Comparison of ENCODE assay signal across 9 cellular contexts in genomic region chr10:124152139-124152780, GRCh38. TPM values are rescaled to one million over a fixed set of nuclear protein-coding genes. Genes with fewer than 3 reads are reported as not detected.
DNase-seq lines count a peak whose midpoint lies in the region; ATAC-seq and TF ChIP-seq lines count a peak whose summit lies in the region.
"Had no signal": no experiment of that assay in that cellular context is flagged by ENCODE, and none has a peak within 500 bp of the region (broad histone marks: within the 10 kb centered on the region; RNA-seq: fewer than 3 reads in every experiment).

No MANE protein-coding gene starts in this region.

- H3K27me3 ChIP-seq in layer of hippocampus (ENCODE audit: control insufficient read depth, insufficient read depth, low read length) (no peaks in the 10 kb centered on the region), upper lobe of left lung (no peaks in the 10 kb centered on the region)
- H3K27me3 ChIP-seq: suprapubic skin had no signal

- ATAC-seq in upper lobe of left lung (ENCODE audit: low FRiP score in 2 of 2) (peak; percentile 66 to 91), HG02840 (IDR thresholded peaks at IDR 0.05; ENCODE audit: low FRiP score, unreplicated experiment) (no peak), GM18873 (IDR thresholded peaks at IDR 0.05; ENCODE audit: low FRiP score, unreplicated experiment) (no peak)

- no peaks in the 10 kb centered on the region for H3K9me3 ChIP-seq in upper lobe of left lung
- H3K9me3 ChIP-seq: suprapubic skin had no signal

- peaks cover 25 to 45% (median 32%) of the 10 kb centered on the region in 4 donors for H3K4me1 ChIP-seq in upper lobe of left lung

- DNase-seq in NCI-H2081 (lab: John Stamatoyannopoulos, UW) (peak; percentile 32 to 59), NCI-H2081 treated with DMSO at 0.1 percent for 48 hours (lab: John Stamatoyannopoulos, UW) (no peak), astrocyte of the spinal cord (ENCODE audit: low read depth, low spot score) (peak; percentile 81), upper lobe of left lung (peak; percentile 71)
- DNase-seq in stimulated activated CD4-positive, alpha-beta T cell treated with anti-CD3 and anti-CD28 coated beads, Interleukin-2, amount 100 ng/mL, for 24 hours = no peak

- TF ChIP-seq CTCF in astrocyte of the spinal cord (IDR thresholded peaks at IDR 0.05; ENCODE audit: low read depth, low read length) = no peak
- TF ChIP-seq CTCF in upper lobe of left lung (IDR thresholded peaks at IDR 0.05) = no peak

- no peak for TF ChIP-seq EP300 in upper lobe of left lung (IDR thresholded peaks at IDR 0.05)

- H3K27ac ChIP-seq in layer of hippocampus (ENCODE audit: low read depth, low read length) = peak overlapping the region; percentile 30
- H3K27ac ChIP-seq in upper lobe of left lung = peak overlapping the region; percentile 37 to 87 (median 79)
- H3K27ac ChIP-seq: suprapubic skin had no signal

- 52 to 81% methylated on average over 14 to 25 of the region's 25 CpGs for WGBS in upper lobe of left lung, 2 donors

- no peaks in the 10 kb centered on the region for H3K36me3 ChIP-seq in upper lobe of left lung
- H3K36me3 ChIP-seq: suprapubic skin had no signal

- H3K4me3 ChIP-seq in astrocyte of the spinal cord (ENCODE audit: low read depth, low read length) = no peak overlapping the region
- peak overlapping the region in 1 of 4 donors; percentile 11 for H3K4me3 ChIP-seq in upper lobe of left lung
- H3K4me3 ChIP-seq: suprapubic skin had no signal

- in situ Hi-C loops in astrocyte of the spinal cord (cut with HindIII; ENCODE audit: low sequenced_read_pairs) = no loop called here

- TF ChIP-seq POLR2A in upper lobe of left lung (IDR thresholded peaks at IDR 0.05) = peak in 1 of 4 donors; percentile 21

RNA-seq across cellular contexts. Expression of gene CHST15, which starts 58.9 kb away (rescaled TPM):
- total RNA-seq in upper lobe of left lung = 10 to 100 TPM; 16.1 to 54.5 (median 27.3) TPM

Comparison
In these comparisons a context has a peak if more than half of its experiments do, and no peak if none do; other contexts are left out.
1. DNase-seq: peak in NCI-H2081 (2 of 2), astrocyte of the spinal cord (single experiment) and upper lobe of left lung (2 of 2); none in NCI-H2081 treated with DMSO at 0.1 percent for 48 hours (single experiment) and stimulated activated CD4-positive, alpha-beta T cell treated with anti-CD3 and anti-CD28 coated beads, Interleukin-2, amount 100 ng/mL, for 24 hours (0 of 2).
2. ATAC-seq: peak in upper lobe of left lung (2 of 2); none in HG02840 (single experiment) and GM18873 (single experiment).